ENCODE assay signal across 38 cellular contexts in the genomic region with DNA sequence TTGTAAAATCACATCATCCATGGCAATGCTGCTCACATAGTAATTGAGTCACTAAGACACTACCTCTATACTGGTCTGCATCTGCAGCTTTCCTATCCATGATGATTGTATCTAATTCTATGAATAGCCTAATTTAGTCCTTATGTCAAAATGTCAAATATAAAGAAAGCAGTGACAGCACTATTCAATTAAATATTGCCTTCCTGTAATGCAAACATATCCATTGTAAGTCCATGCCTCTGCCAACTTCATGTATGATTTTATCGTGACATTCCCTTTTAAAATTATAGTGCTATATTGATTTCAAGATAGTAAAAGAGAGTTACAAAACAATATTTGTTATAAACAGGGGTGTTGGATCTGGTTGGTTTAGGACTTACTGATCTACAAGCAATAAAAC. TPM values are rescaled to one million over a fixed set of nuclear protein-coding genes. Genes with fewer than 3 reads are reported as not detected.
"Had no signal": no experiment of that assay in that cellular context is flagged by ENCODE, and none has a peak within 500 bp of the region (broad histone marks: within the 10 kb centered on the region; RNA-seq: fewer than 3 reads in every experiment).

No MANE protein-coding gene starts in this region.

- H3K9me3 ChIP-seq: adrenal gland, ascending aorta, body of pancreas, breast epithelium had no signal

- H3K27me3 ChIP-seq: adrenal gland, ascending aorta, body of pancreas, brain microvascular endothelial cell, breast epithelium, cardiac muscle cell had no signal

- ATAC-seq: activated naive CD4-positive, alpha-beta T cell treated with anti-CD3 and anti-CD28 coated beads, Interleukin-2, amount 50 U/mL, for 72 hours; activated naive CD8-positive, alpha-beta T cell treated with anti-CD3 and anti-CD28 coated beads, Interleukin-2, amount 50 U/mL, for 24 hours; activated T-cell treated with anti-CD3 and anti-CD28 coated beads, Interleukin-2, amount 50 U/mL, for 4 hours; activated T-cell treated with anti-CD3 and anti-CD28 coated beads, Interleukin-2, amount 50 U/mL, for 72 hours; activated T-helper 17 cell treated with anti-CD3 and anti-CD28 coated beads, Interleukin-2, amount 50 U/mL, for 72 hours; body of pancreas had no signal

- H3K36me3 ChIP-seq: adrenal gland, ascending aorta, brain microvascular endothelial cell, breast epithelium, cardiac muscle cell had no signal

- H3K4me1 ChIP-seq: adrenal gland, ascending aorta, breast epithelium had no signal

- H3K27ac ChIP-seq: adrenal gland, ascending aorta, body of pancreas, brain microvascular endothelial cell, breast epithelium, cardiac muscle cell had no signal

- DNase-seq: activated effector memory CD4-positive, alpha-beta T cell treated with anti-CD3 and anti-CD28 coated beads, Interleukin-2, amount 50 U/mL, for 16 hours; activated effector memory CD4-positive, alpha-beta T cell treated with Interleukin-2 at 50 U/mL for 16 hours; activated gamma-delta T cell; activated gamma-delta T cell treated with Interleukin-2 at 50 U/mL for 16 hours; activated naive CD4-positive, alpha-beta T cell; activated naive CD4-positive, alpha-beta T cell treated with anti-CD3 and anti-CD28 coated beads for 36 hours; activated naive CD4-positive, alpha-beta T cell treated with anti-CD3 and anti-CD28 coated beads, Interleukin-2, amount 10 ng/mL, durations not matched to agents 7 days and 5 days; activated naive CD4-positive, alpha-beta T cell treated with anti-CD3 and anti-CD28 coated beads, Interleukin-2, amount 50 U/mL, for 16 hours; activated naive CD4-positive, alpha-beta T cell treated with Interleukin-2 at 50 U/mL for 16 hours; activated naive CD8-positive, alpha-beta T cell treated with anti-CD3 and anti-CD28 coated beads for 36 hours; activated naive CD8-positive, alpha-beta T cell treated with anti-CD3 and anti-CD28 coated beads, Interleukin-2, amount 10 ng/mL, durations not matched to agents 7 days and 5 days; activated naive CD8-positive, alpha-beta T cell treated with anti-CD3 and anti-CD28 coated beads, Interleukin-2, amount 50 U/mL, for 24 hours; activated T-cell treated with anti-CD3 and anti-CD28 coated beads, Interleukin-2, amount 50 U/mL, for 24 hours; activated T-cell treated with anti-CD3 and anti-CD28 coated beads, Interleukin-2, amount 50 U/mL, for 4 hours; activated T-cell treated with anti-CD3 and anti-CD28 coated beads, Interleukin-2, amount 50 U/mL, for 48 hours; activated T-cell treated with anti-CD3 and anti-CD28 coated beads, Interleukin-2, amount 50 U/mL, for 72 hours; adrenal gland; amniotic stem cell; amygdala; anterior cingulate cortex; aorta; body of pancreas; brain microvascular endothelial cell; caudate nucleus; central memory CD4-positive, alpha-beta T cell; cerebellar nuclear complex had no signal

- H3K4me3 ChIP-seq: adrenal gland, ascending aorta, body of pancreas, breast epithelium, cardiac muscle cell had no signal

RNA-seq across cellular contexts. Expression of a gene that starts 25.8 kb away (rescaled TPM):
- total RNA-seq: activated naive CD4-positive, alpha-beta T cell treated with anti-CD3 and anti-CD28 coated beads for 36 hours; activated naive CD4-positive, alpha-beta T cell treated with anti-CD3 and anti-CD28 coated beads, Interleukin-2, amount 50 U/mL, for 72 hours; activated naive CD8-positive, alpha-beta T cell treated with anti-CD3 and anti-CD28 coated beads for 36 hours; activated naive CD8-positive, alpha-beta T cell treated with anti-CD3 and anti-CD28 coated beads, Interleukin-2, amount 10 ng/mL, durations not matched to agents 7 days and 5 days; activated T-cell treated with anti-CD3 and anti-CD28 coated beads, Interleukin-2, amount 50 U/mL, for 4 hours; activated T-cell treated with anti-CD3 and anti-CD28 coated beads, Interleukin-2, amount 50 U/mL, for 72 hours; activated T-helper 1 cell treated with anti-CD3 and anti-CD28 coated beads, Interleukin-12 subunit alpha, Interleukin-12 subunit beta, Interleukin-2, Interleukin-4 antibody, amounts not matched to agents 30 ng/mL and 10 ng/mL and 1 ng/mL, durations not matched to agents 14 hours and 24 hours and 36 hours; activated T-helper 17 cell treated with anti-CD3 and anti-CD28 coated beads, Interleukin-2, amount 50 U/mL, for 72 hours; activated T-helper 2 cell treated with anti-CD3 and anti-CD28 coated beads, Interferon-gamma antibody, Interleukin-2, Interleukin-4, amounts not matched to agents 10 μg/mL and 5 μg/mL and 100 μg/mL, durations not matched to agents 14 hours and 24 hours and 36 hours; adrenal gland; aorta; ascending aorta; astrocyte; body of pancreas; breast epithelium; bronchial epithelial cell; cardiac muscle cell; cardiac septum; cerebellum; chondrocyte had no signal
- polyA plus RNA-seq: aorta, cardiac muscle cell had no signal
